In genomic region chr6:165811512-165811911, GRCh38 we compare ENCODE assay signal across 16 cellular contexts.
DNase-seq lines count a peak whose midpoint lies in the region.
"Had no signal": no experiment of that assay in that cellular context is flagged by ENCODE, and none has a peak within 500 bp of the region (broad histone marks: within the 10 kb centered on the region; RNA-seq: fewer than 3 reads in every experiment).

No MANE protein-coding gene starts in this region.

- no peak overlapping the region for H3K4me3 ChIP-seq in skeletal muscle satellite cell (ENCODE audit: low read length)
- H3K4me3 ChIP-seq: A549, GM23248 had no signal

- H3K36me3 ChIP-seq in skeletal muscle satellite cell (ENCODE audit: insufficient read depth, low read length): no peaks in the 10 kb centered on the region
- H3K36me3 ChIP-seq: BE2C had no signal

- in situ Hi-C loops in G401 (cut with HindIII; ENCODE audit: low sequenced_read_pairs): no loop called here

- H3K27me3 ChIP-seq in skeletal muscle satellite cell (ENCODE audit: control insufficient read depth, insufficient read depth, low read length): peaks cover 31% of the 10 kb centered on the region
- H3K27me3 ChIP-seq: BE2C had no signal

- DNase-seq in ELR (ENCODE audit: low read depth) (peak; percentile 2), M059J (ENCODE audit: low read depth) (peak; percentile 18), hepatic stellate cell (ENCODE audit: low spot score) (peak; percentile 35), NCI-H2029 treated with DMSO at 0.1 percent for 48 hours (lab: John Stamatoyannopoulos, UW) (no peak), SHP77 (lab: John Stamatoyannopoulos, UW) (no peak), SK-N-DZ (ENCODE audit: low spot score) (no peak), G401 (ENCODE audit: low spot score) (no peak)
- DNase-seq: BE2C; CD4-positive, alpha-beta memory T cell; DMS79; EL; GF-D8; GM23248; H7 had no signal

- peak overlapping the region; percentile 37 for H3K4me2 ChIP-seq in skeletal muscle satellite cell (ENCODE audit: low read length)
- H3K4me2 ChIP-seq: A549 had no signal

- peaks cover 8% of the 10 kb centered on the region for H3K9me3 ChIP-seq in skeletal muscle satellite cell (replicated peaks; ENCODE audit: low read length)
- H3K9me3 ChIP-seq: A549, BE2C had no signal

- H3K4me1 ChIP-seq in skeletal muscle satellite cell (ENCODE audit: control insufficient read depth, insufficient read depth, low read length): no peaks in the 10 kb centered on the region
- H3K4me1 ChIP-seq: A549, BE2C had no signal

- H3K9ac ChIP-seq in skeletal muscle satellite cell (ENCODE audit: low read depth, low read length): no peak overlapping the region
- H3K9ac ChIP-seq: GM23248 had no signal

Comparison
In these comparisons a context has a peak if more than half of its experiments do, and no peak if none do; other contexts are left out.
1. DNase-seq: peak in ELR (single experiment), M059J (single experiment) and hepatic stellate cell (single experiment); none in NCI-H2029 treated with DMSO at 0.1 percent for 48 hours (single experiment), SHP77 (0 of 2), SK-N-DZ (single experiment) and G401 (single experiment).